In genomic region chr10:6418167-6418566, GRCh38 we compare ENCODE assay signal across 28 cellular contexts.
"Had no signal": no experiment of that assay in that cellular context is flagged by ENCODE, and none has a peak within 500 bp of the region (broad histone marks: within the 10 kb centered on the region; RNA-seq: fewer than 3 reads in every experiment).

No MANE protein-coding gene starts in this region.

- H3K4me1 ChIP-seq: colonic mucosa, esophagus squamous epithelium, gastrocnemius medialis, heart right ventricle, left lung, lower lobe of right lung had no signal

- DNase-seq: colonic mucosa; cortex of kidney; effector CD8-positive, alpha-beta T cell; effector memory CD8-positive, alpha-beta T cell; endodermal cell; erythroblast; esophagus squamous epithelium; foreskin fibroblast; foreskin melanocyte; gastrocnemius medialis; glutamatergic neuron; head of caudate nucleus; heart right ventricle; hippocampal formation; left cardiac atrium; left lung; left ventricle myocardium superior; lower lobe of right lung; mesenchymal stem cell; mucosa of descending colon; naive B cell had no signal

- H3K36me3 ChIP-seq: colonic mucosa, esophagus squamous epithelium, gastrocnemius medialis, heart right ventricle, left lung, lower lobe of right lung had no signal

- H3K27ac ChIP-seq: colonic mucosa, epithelial cell of prostate, esophagus squamous epithelium, gastrocnemius medialis, heart right ventricle, left lung, lower lobe of right lung had no signal

- H3K27me3 ChIP-seq: colonic mucosa, gastrocnemius medialis, left lung had no signal

- H3K27ac Mint-ChIP-seq: dendritic cell treated with granulocyte-macrophage colony-stimulating factor and Interleukin-4, amounts not matched to agents 40 ng/mL and 50 ng/mL, for 4 days; effector memory CD8-positive, alpha-beta T cell; endodermal cell; mesothelial cell of epicardium; naive B cell had no signal

- H3K27me3 Mint-ChIP-seq: dendritic cell treated with granulocyte-macrophage colony-stimulating factor and Interleukin-4, amounts not matched to agents 40 ng/mL and 50 ng/mL, for 4 days; effector memory CD8-positive, alpha-beta T cell had no signal

- H3K9me3 ChIP-seq: colonic mucosa, esophagus squamous epithelium, gastrocnemius medialis, heart right ventricle, left lung, lower lobe of right lung, mucosa of descending colon had no signal

- FAIRE-seq: endometrium, islet of Langerhans, keratinocyte had no signal

- ATAC-seq: effector memory CD8-positive, alpha-beta T cell; esophagus mucosa; heart right ventricle; left cardiac atrium; left lung; left ventricle myocardium superior; lower lobe of right lung; mucosa of descending colon had no signal

- H3K4me3 Mint-ChIP-seq: dendritic cell treated with granulocyte-macrophage colony-stimulating factor and Interleukin-4, amounts not matched to agents 40 ng/mL and 50 ng/mL, for 4 days; effector memory CD8-positive, alpha-beta T cell; endodermal cell; mesothelial cell of epicardium; naive B cell had no signal

- H3K4me1 Mint-ChIP-seq: endodermal cell, mesothelial cell of epicardium, naive B cell had no signal

- H3K9me3 Mint-ChIP-seq: dendritic cell treated with granulocyte-macrophage colony-stimulating factor and Interleukin-4, amounts not matched to agents 40 ng/mL and 50 ng/mL, for 4 days; effector memory CD8-positive, alpha-beta T cell; endodermal cell; mesothelial cell of epicardium; naive B cell had no signal

- H3K4me3 ChIP-seq: colonic mucosa, esophagus squamous epithelium, gastrocnemius medialis, heart right ventricle, left lung, lower lobe of right lung, mucosa of descending colon had no signal

- H3K36me3 Mint-ChIP-seq: mesothelial cell of epicardium, naive B cell had no signal
